8 cellular contexts compared by ENCODE assay signal in the genomic region with DNA sequence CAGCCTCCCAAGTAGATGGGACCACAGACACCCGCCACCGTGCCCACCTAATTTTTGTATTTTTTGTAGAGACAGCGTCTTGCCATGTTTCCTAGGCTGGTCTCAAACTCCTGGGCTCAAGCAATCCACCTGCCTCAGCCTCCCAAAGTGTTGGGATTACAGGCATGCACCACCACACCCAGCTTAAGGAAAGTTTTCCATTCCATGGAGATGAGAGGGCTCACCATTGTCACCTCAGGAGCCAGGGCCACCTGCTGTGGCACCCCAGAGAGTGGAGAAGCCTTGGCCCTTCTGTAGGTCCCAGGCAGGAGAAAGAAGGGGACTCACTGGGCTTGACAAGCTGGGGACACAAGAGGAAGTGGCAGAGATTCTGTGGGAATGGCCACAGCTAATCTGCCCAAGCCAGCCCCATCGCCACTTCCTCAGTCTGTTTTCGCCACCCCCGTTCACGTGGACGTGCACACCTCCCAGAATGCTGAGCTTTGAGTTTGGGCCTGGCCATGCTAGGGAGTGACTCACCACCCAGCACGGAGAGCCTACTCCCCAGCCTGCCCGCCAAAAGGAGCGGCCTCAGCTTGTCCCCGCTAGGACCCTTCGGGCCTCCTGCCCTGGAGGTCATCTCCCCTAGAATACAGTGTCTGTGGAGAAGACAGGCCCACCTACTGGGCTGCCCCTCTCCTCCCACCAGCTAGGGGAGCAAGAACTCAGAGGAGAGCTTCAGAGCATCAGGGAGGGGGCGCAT. TPM values are rescaled to one million over a fixed set of nuclear protein-coding genes. Genes with fewer than 3 reads are reported as not detected.
DNase-seq lines count a peak whose midpoint lies in the region; ATAC-seq and TF ChIP-seq lines count a peak whose summit lies in the region.

No MANE protein-coding gene starts in this region.

- H3K36me3 Mint-ChIP-seq in CD4-positive, alpha-beta T cell (ENCODE audit: low read depth), result peaks cover 22% of the 10 kb centered on the region
- no peaks in the 10 kb centered on the region for H3K36me3 Mint-ChIP-seq in natural killer cell treated with Interleukin-12 subunit alpha and Interleukin-12 subunit beta and Interleukin-15 and Interleukin-18, amount 100 ng/mL, for 72 hours
- peaks cover 7% of the 10 kb centered on the region for H3K36me3 Mint-ChIP-seq in activated T-helper 2 cell treated with anti-CD3 and anti-CD28 coated beads, Interferon-gamma antibody, Interleukin-2, Interleukin-4, amounts not matched to agents 10 μg/mL and 5 μg/mL and 100 μg/mL, durations not matched to agents 14 hours and 24 hours and 36 hours (ENCODE audit: low read depth)

- CTCF ChIA-PET in CD4-positive, alpha-beta T cell (lab: Charles Lee), result no interaction called here

- H3K9me3 Mint-ChIP-seq in CD4-positive, alpha-beta T cell, result no peaks in the 10 kb centered on the region
- no peaks in the 10 kb centered on the region for H3K9me3 Mint-ChIP-seq in natural killer cell treated with Interleukin-12 subunit alpha and Interleukin-12 subunit beta and Interleukin-15 and Interleukin-18, amount 100 ng/mL, for 72 hours
- no peaks in the 10 kb centered on the region for H3K9me3 Mint-ChIP-seq in activated T-helper 2 cell treated with anti-CD3 and anti-CD28 coated beads, Interferon-gamma antibody, Interleukin-2, Interleukin-4, amounts not matched to agents 10 μg/mL and 5 μg/mL and 100 μg/mL, durations not matched to agents 14 hours and 24 hours and 36 hours

- DNase-seq in CD4-positive, alpha-beta T cell, result peak in 1 of 10 experiments; percentile 9
- DNase-seq in OCI-M2 (lab: John Stamatoyannopoulos, UW; ENCODE audit: unreplicated experiment), result peak; percentile 53
- peak; percentile 87 for DNase-seq in epithelial cell of esophagus (ENCODE audit: low read depth)
- peak; percentile 84 for DNase-seq in natural killer cell treated with Interleukin-12 subunit alpha and Interleukin-12 subunit beta and Interleukin-15 and Interleukin-18, amount 100 ng/mL, for 72 hours (ENCODE audit: low spot score)
- no peak for DNase-seq in activated T-helper 2 cell treated with anti-CD3 and anti-CD28 coated beads, Interferon-gamma antibody, Interleukin-2, Interleukin-4, amounts not matched to agents 10 μg/mL and 5 μg/mL and 100 μg/mL, durations not matched to agents 14 hours and 24 hours and 36 hours (ENCODE audit: low spot score)
- DNase-seq in NCI-H524 (lab: John Stamatoyannopoulos, UW), result no peak
- no peak for DNase-seq in stimulated activated CD4-positive, alpha-beta T cell treated with anti-CD3 and anti-CD28 coated beads, Interleukin-1b, Interleukin-23, amount 100 ng/mL, for 48 hours

- TF ChIP-seq CTCF in CD4-positive, alpha-beta T cell (IDR thresholded peaks at IDR 0.05), result no peak
- TF ChIP-seq CTCF in epithelial cell of esophagus (IDR thresholded peaks at IDR 0.05; ENCODE audit: insufficient read depth, low read depth, low read length, missing control alignments), result no peak

- no peak overlapping the region for H3K27ac ChIP-seq in CD4-positive, alpha-beta T cell (ENCODE audit: low read depth, low read length)

- no peak overlapping the region for H3K4me3 Mint-ChIP-seq in CD4-positive, alpha-beta T cell
- peak overlapping the region; percentile 65 for H3K4me3 Mint-ChIP-seq in natural killer cell treated with Interleukin-12 subunit alpha and Interleukin-12 subunit beta and Interleukin-15 and Interleukin-18, amount 100 ng/mL, for 72 hours
- H3K4me3 Mint-ChIP-seq in activated T-helper 2 cell treated with anti-CD3 and anti-CD28 coated beads, Interferon-gamma antibody, Interleukin-2, Interleukin-4, amounts not matched to agents 10 μg/mL and 5 μg/mL and 100 μg/mL, durations not matched to agents 14 hours and 24 hours and 36 hours (ENCODE audit: low read depth), result no peak overlapping the region

- H3K4me1 Mint-ChIP-seq in CD4-positive, alpha-beta T cell (ENCODE audit: low read depth), result peaks cover 78% of the 10 kb centered on the region
- H3K4me1 Mint-ChIP-seq in natural killer cell treated with Interleukin-12 subunit alpha and Interleukin-12 subunit beta and Interleukin-15 and Interleukin-18, amount 100 ng/mL, for 72 hours (ENCODE audit: low read depth in 2 of 2), result peaks cover 46% of the 10 kb centered on the region in 2 donors
- H3K4me1 Mint-ChIP-seq in activated T-helper 2 cell treated with anti-CD3 and anti-CD28 coated beads, Interferon-gamma antibody, Interleukin-2, Interleukin-4, amounts not matched to agents 10 μg/mL and 5 μg/mL and 100 μg/mL, durations not matched to agents 14 hours and 24 hours and 36 hours (ENCODE audit: low read depth), result peaks cover 37% of the 10 kb centered on the region

- H3K27ac Mint-ChIP-seq in CD4-positive, alpha-beta T cell, result peak overlapping the region; percentile 92
- H3K27ac Mint-ChIP-seq in natural killer cell treated with Interleukin-12 subunit alpha and Interleukin-12 subunit beta and Interleukin-15 and Interleukin-18, amount 100 ng/mL, for 72 hours, result peak overlapping the region; percentile 67 to 87
- no peak overlapping the region for H3K27ac Mint-ChIP-seq in activated T-helper 2 cell treated with anti-CD3 and anti-CD28 coated beads, Interferon-gamma antibody, Interleukin-2, Interleukin-4, amounts not matched to agents 10 μg/mL and 5 μg/mL and 100 μg/mL, durations not matched to agents 14 hours and 24 hours and 36 hours

- intact Hi-C loops in CD4-positive, alpha-beta T cell (cut with DNase I, micrococcal nuclease), result loop anchor here in 1 of 2 experiments (10.0 kb wide), 1 partner anchor 1126 kb away; the partner anchor contains the start of genes BABAM2 and RBKS
- intact Hi-C loops in activated T-helper 2 cell treated with anti-CD3 and anti-CD28 coated beads, Interferon-gamma antibody, Interleukin-2, Interleukin-4, amounts not matched to agents 10 μg/mL and 5 μg/mL and 100 μg/mL, durations not matched to agents 14 hours and 24 hours and 36 hours (cut with micrococcal nuclease), result no loop called here

- no peaks in the 10 kb centered on the region for H3K27me3 ChIP-seq in CD4-positive, alpha-beta T cell (ENCODE audit: control insufficient read depth, insufficient read depth, low read length)

- ATAC-seq in CD4-positive, alpha-beta T cell (ENCODE audit: poor library complexity), result no peak
- ATAC-seq in natural killer cell treated with Interleukin-12 subunit alpha and Interleukin-12 subunit beta and Interleukin-15 and Interleukin-18, amount 100 ng/mL, for 72 hours, result peak; percentile 85 to 88
- ATAC-seq in HG02870 (IDR thresholded peaks at IDR 0.05; ENCODE audit: unreplicated experiment), result no peak

- H3K4me3 ChIP-seq in epithelial cell of esophagus (ENCODE audit: low read length), result no peak overlapping the region

- H3K9me3 ChIP-seq in CD4-positive, alpha-beta T cell (ENCODE audit: control insufficient read depth, low read length), result no peaks in the 10 kb centered on the region

- no peaks in the 10 kb centered on the region for H3K27me3 Mint-ChIP-seq in CD4-positive, alpha-beta T cell
- no peaks in the 10 kb centered on the region for H3K27me3 Mint-ChIP-seq in natural killer cell treated with Interleukin-12 subunit alpha and Interleukin-12 subunit beta and Interleukin-15 and Interleukin-18, amount 100 ng/mL, for 72 hours
- H3K27me3 Mint-ChIP-seq in activated T-helper 2 cell treated with anti-CD3 and anti-CD28 coated beads, Interferon-gamma antibody, Interleukin-2, Interleukin-4, amounts not matched to agents 10 μg/mL and 5 μg/mL and 100 μg/mL, durations not matched to agents 14 hours and 24 hours and 36 hours (ENCODE audit: low read depth), result no peaks in the 10 kb centered on the region

- POLR2A ChIA-PET in CD4-positive, alpha-beta T cell (lab: Charles Lee), result no interaction called here

RNA-seq across cellular contexts. Expression of gene SLC35F6, which starts 4.8 kb away (rescaled TPM):
- 10 to 100 TPM; 32.0 to 34.2 TPM for total RNA-seq in CD4-positive, alpha-beta T cell
- 10 to 100 TPM; 15.5 to 17.7 TPM for total RNA-seq in natural killer cell treated with Interleukin-12 subunit alpha and Interleukin-12 subunit beta and Interleukin-15 and Interleukin-18, amount 100 ng/mL, for 72 hours
- 11.1 and 11.8 TPM in 2 replicates for total RNA-seq in activated T-helper 2 cell treated with anti-CD3 and anti-CD28 coated beads, Interferon-gamma antibody, Interleukin-2, Interleukin-4, amounts not matched to agents 10 μg/mL and 5 μg/mL and 100 μg/mL, durations not matched to agents 14 hours and 24 hours and 36 hours

RNA-seq across cellular contexts. Expression of gene CENPA, which starts 16.9 kb away (rescaled TPM):
- 1 to 10 TPM; 1.0 to 1.1 TPM for total RNA-seq in CD4-positive, alpha-beta T cell
- 10 to 100 TPM; 18.5 to 32.1 TPM for total RNA-seq in natural killer cell treated with Interleukin-12 subunit alpha and Interleukin-12 subunit beta and Interleukin-15 and Interleukin-18, amount 100 ng/mL, for 72 hours
- 24.3 and 27.3 TPM in 2 replicates for total RNA-seq in activated T-helper 2 cell treated with anti-CD3 and anti-CD28 coated beads, Interferon-gamma antibody, Interleukin-2, Interleukin-4, amounts not matched to agents 10 μg/mL and 5 μg/mL and 100 μg/mL, durations not matched to agents 14 hours and 24 hours and 36 hours

Comparison
In these comparisons a context has a peak if more than half of its experiments do, and no peak if none do; other contexts are left out.
1. ATAC-seq: peak in natural killer cell treated with Interleukin-12 subunit alpha and Interleukin-12 subunit beta and Interleukin-15 and Interleukin-18, amount 100 ng/mL, for 72 hours (2 of 2); none in CD4-positive, alpha-beta T cell (single experiment) and HG02870 (single experiment).
2. DNase-seq: peak in OCI-M2 (single experiment), epithelial cell of esophagus (single experiment) and natural killer cell treated with Interleukin-12 subunit alpha and Interleukin-12 subunit beta and Interleukin-15 and Interleukin-18, amount 100 ng/mL, for 72 hours (single experiment); none in activated T-helper 2 cell treated with anti-CD3 and anti-CD28 coated beads, Interferon-gamma antibody, Interleukin-2, Interleukin-4, amounts not matched to agents 10 μg/mL and 5 μg/mL and 100 μg/mL, durations not matched to agents 14 hours and 24 hours and 36 hours (single experiment), NCI-H524 (0 of 2) and stimulated activated CD4-positive, alpha-beta T cell treated with anti-CD3 and anti-CD28 coated beads, Interleukin-1b, Interleukin-23, amount 100 ng/mL, for 48 hours (single experiment).
3. RNA of gene CENPA, which starts 16.9 kb away (total RNA-seq): 18.5 to 32.1 TPM in natural killer cell treated with Interleukin-12 subunit alpha and Interleukin-12 subunit beta and Interleukin-15 and Interleukin-18, amount 100 ng/mL, for 72 hours and 24.3 to 27.3 TPM in activated T-helper 2 cell treated with anti-CD3 and anti-CD28 coated beads, Interferon-gamma antibody, Interleukin-2, Interleukin-4, amounts not matched to agents 10 μg/mL and 5 μg/mL and 100 μg/mL, durations not matched to agents 14 hours and 24 hours and 36 hours; 1.0 to 1.1 TPM in CD4-positive, alpha-beta T cell; every median in the first group is over 4 times any median in the second.